ENCODE assay signal across 15 cellular contexts in genomic region chr3:128807186-128807830, GRCh38.
DNase-seq lines count a peak whose midpoint lies in the region; ATAC-seq and TF ChIP-seq lines count a peak whose summit lies in the region.
"Had no signal": no experiment of that assay in that cellular context is flagged by ENCODE, and none has a peak within 500 bp of the region (broad histone marks: within the 10 kb centered on the region; RNA-seq: fewer than 3 reads in every experiment).

No MANE protein-coding gene starts in this region.

- no peaks in the 10 kb centered on the region for H3K36me3 ChIP-seq in prostate gland

- no peak overlapping the region for H3K27ac ChIP-seq in foreskin keratinocyte
- no peak overlapping the region for H3K27ac ChIP-seq in prostate gland
- H3K27ac ChIP-seq: adrenal gland, VCaP had no signal

- CTCF ChIA-PET in activated naive CD4-positive, alpha-beta T cell treated with anti-CD3 and anti-CD28 coated beads, Interleukin-2, amount 10 ng/mL, durations not matched to agents 7 days and 5 days (lab: Charles Lee) = interaction anchor here (2.0 to 2.6 kb wide), 2 partner anchors 68 to 127 kb away, joined by 5 to 6 read pairs; no protein-coding TSS in a partner anchor
- CTCF ChIA-PET in WTC11 (lab: Charles Lee) = interaction anchor here (1.1 kb wide), 1 partner anchor 12 kb away, joined by 4 read pairs; no protein-coding TSS in a partner anchor

- no peak overlapping the region for H3K4me3 ChIP-seq in prostate gland
- H3K4me3 ChIP-seq: adrenal gland had no signal

- TF ChIP-seq POLR2A in prostate gland (IDR thresholded peaks at IDR 0.05) = no peak

- intact Hi-C loops in prostate gland (cut with DNase I) = no loop called here

- TF ChIP-seq CTCF in WTC11 (IDR thresholded peaks at IDR 0.05) (no peak), foreskin keratinocyte (conservative IDR thresholded peaks at IDR 0.05) (no peak), prostate gland (IDR thresholded peaks at IDR 0.05) (no peak)

- H3K4me3 Mint-ChIP-seq in activated naive CD4-positive, alpha-beta T cell treated with anti-CD3 and anti-CD28 coated beads, Interleukin-2, amount 10 ng/mL, durations not matched to agents 7 days and 5 days = no peak overlapping the region
- no peak overlapping the region for H3K4me3 Mint-ChIP-seq in WTC11
- H3K4me3 Mint-ChIP-seq in stimulated activated memory B cell treated with anti-CD40 and anti-IgM and Interleukin-4, amounts not matched to agents 10 μg/mL and 1 μg/mL and 100 μg/mL, for 72 hours = no peak overlapping the region

- ATAC-seq in activated naive CD4-positive, alpha-beta T cell treated with anti-CD3 and anti-CD28 coated beads, Interleukin-2, amount 50 U/mL, for 72 hours = no peak
- ATAC-seq in WTC11 = no peak
- ATAC-seq in foreskin keratinocyte = peak; percentile 40
- ATAC-seq in stimulated activated memory B cell treated with anti-CD40 and anti-IgM and Interleukin-4, amounts not matched to agents 10 μg/mL and 1 μg/mL and 100 μg/mL, for 72 hours = no peak
- ATAC-seq in HG03565 (IDR thresholded peaks at IDR 0.05; ENCODE audit: unreplicated experiment) = no peak

- H3K27me3 Mint-ChIP-seq in activated naive CD4-positive, alpha-beta T cell treated with anti-CD3 and anti-CD28 coated beads, Interleukin-2, amount 10 ng/mL, durations not matched to agents 7 days and 5 days = no peaks in the 10 kb centered on the region
- H3K27me3 Mint-ChIP-seq in WTC11 (ENCODE audit: low read depth) = no peaks in the 10 kb centered on the region
- H3K27me3 Mint-ChIP-seq in stimulated activated memory B cell treated with anti-CD40 and anti-IgM and Interleukin-4, amounts not matched to agents 10 μg/mL and 1 μg/mL and 100 μg/mL, for 72 hours = no peaks in the 10 kb centered on the region

- H3K9me3 Mint-ChIP-seq in activated naive CD4-positive, alpha-beta T cell treated with anti-CD3 and anti-CD28 coated beads, Interleukin-2, amount 50 U/mL, for 72 hours = no peaks in the 10 kb centered on the region
- no peaks in the 10 kb centered on the region for H3K9me3 Mint-ChIP-seq in activated naive CD4-positive, alpha-beta T cell treated with anti-CD3 and anti-CD28 coated beads, Interleukin-2, amount 10 ng/mL, durations not matched to agents 7 days and 5 days
- no peaks in the 10 kb centered on the region for H3K9me3 Mint-ChIP-seq in WTC11
- no peaks in the 10 kb centered on the region for H3K9me3 Mint-ChIP-seq in stimulated activated memory B cell treated with anti-CD40 and anti-IgM and Interleukin-4, amounts not matched to agents 10 μg/mL and 1 μg/mL and 100 μg/mL, for 72 hours

- POLR2A ChIA-PET in WTC11 (lab: Charles Lee) = no interaction called here

- H3K27ac Mint-ChIP-seq in activated naive CD4-positive, alpha-beta T cell treated with anti-CD3 and anti-CD28 coated beads, Interleukin-2, amount 50 U/mL, for 72 hours = peak overlapping the region; percentile 89 to 95
- H3K27ac Mint-ChIP-seq in activated naive CD4-positive, alpha-beta T cell treated with anti-CD3 and anti-CD28 coated beads, Interleukin-2, amount 10 ng/mL, durations not matched to agents 7 days and 5 days = no peak overlapping the region
- H3K27ac Mint-ChIP-seq in WTC11 = 0 out of 2 replicates have a peak overlapping the region, but pooled peaks have one; percentile 34
- H3K27ac Mint-ChIP-seq in stimulated activated memory B cell treated with anti-CD40 and anti-IgM and Interleukin-4, amounts not matched to agents 10 μg/mL and 1 μg/mL and 100 μg/mL, for 72 hours = peak overlapping the region; percentile 80

- DNase-seq in activated naive CD4-positive, alpha-beta T cell treated with anti-CD3 and anti-CD28 coated beads, Interleukin-2, amount 50 U/mL, for 72 hours (ENCODE audit: low spot score in 2 of 2) = no peak
- no peak for DNase-seq in activated naive CD4-positive, alpha-beta T cell treated with anti-CD3 and anti-CD28 coated beads, Interleukin-2, amount 10 ng/mL, durations not matched to agents 7 days and 5 days
- no peak for DNase-seq in WTC11 (ENCODE audit: low spot score)
- DNase-seq in foreskin keratinocyte = peak; percentile 25 to 58
- DNase-seq in prostate gland (ENCODE audit: low spot score) = no peak
- no peak for DNase-seq in SHP77 (lab: John Stamatoyannopoulos, UW)
- DNase-seq: adrenal gland, GDM1, HCEC 1CT, NCI-H187 treated with DMSO at 0.1 percent for 48 hours, NCI-H526, SK-N-SH had no signal

- peaks cover 39% of the 10 kb centered on the region for H3K4me1 Mint-ChIP-seq in activated naive CD4-positive, alpha-beta T cell treated with anti-CD3 and anti-CD28 coated beads, Interleukin-2, amount 10 ng/mL, durations not matched to agents 7 days and 5 days
- H3K4me1 Mint-ChIP-seq in WTC11 = peaks cover 19% of the 10 kb centered on the region
- H3K4me1 Mint-ChIP-seq in stimulated activated memory B cell treated with anti-CD40 and anti-IgM and Interleukin-4, amounts not matched to agents 10 μg/mL and 1 μg/mL and 100 μg/mL, for 72 hours = peaks cover 42% of the 10 kb centered on the region

- WGBS in prostate gland = 86% methylated on average over 9 of the region's 9 CpGs

- H3K4me1 ChIP-seq in foreskin keratinocyte = peaks cover 24% of the 10 kb centered on the region
- H3K4me1 ChIP-seq in prostate gland (replicated peaks) = no peaks in the 10 kb centered on the region

- H3K27me3 ChIP-seq in foreskin keratinocyte (no peaks in the 10 kb centered on the region), prostate gland (replicated peaks; ENCODE audit: insufficient read depth) (no peaks in the 10 kb centered on the region)
- H3K27me3 ChIP-seq: adrenal gland had no signal

- H3K9me3 ChIP-seq in prostate gland = no peaks in the 10 kb centered on the region
- H3K9me3 ChIP-seq: adrenal gland, SK-N-SH had no signal

- peaks cover 14 to 44% of the 10 kb centered on the region in 2 donors for H3K36me3 Mint-ChIP-seq in activated naive CD4-positive, alpha-beta T cell treated with anti-CD3 and anti-CD28 coated beads, Interleukin-2, amount 50 U/mL, for 72 hours
- peaks cover 57% of the 10 kb centered on the region for H3K36me3 Mint-ChIP-seq in activated naive CD4-positive, alpha-beta T cell treated with anti-CD3 and anti-CD28 coated beads, Interleukin-2, amount 10 ng/mL, durations not matched to agents 7 days and 5 days
- H3K36me3 Mint-ChIP-seq in WTC11 = peaks cover 50% of the 10 kb centered on the region
- peaks cover 65% of the 10 kb centered on the region for H3K36me3 Mint-ChIP-seq in stimulated activated memory B cell treated with anti-CD40 and anti-IgM and Interleukin-4, amounts not matched to agents 10 μg/mL and 1 μg/mL and 100 μg/mL, for 72 hours

TF ChIP-seq in WTC11, 78 proteins besides CTCF, POLR2A, EP300 and RAD21 (continues in another document):
- no peak for TF ChIP-seq ATF1 (CRISPR knock-in tag; IDR thresholded peaks at IDR 0.05)
- no peak for TF ChIP-seq ETV6 (CRISPR knock-in tag; IDR thresholded peaks at IDR 0.05)
- TF ChIP-seq NFYB (CRISPR knock-in tag; conservative IDR thresholded peaks at IDR 0.05; ENCODE audit: low read depth) = no peak
- TF ChIP-seq E2F1 (CRISPR knock-in tag; IDR thresholded peaks at IDR 0.05) = no peak
- TF ChIP-seq OVOL2 (CRISPR knock-in tag; IDR thresholded peaks at IDR 0.05; ENCODE audit: borderline replicate concordance) = no peak
- no peak for TF ChIP-seq HMGA2 (CRISPR knock-in tag; IDR thresholded peaks at IDR 0.05)
- no peak for TF ChIP-seq E2F4 (CRISPR knock-in tag; IDR thresholded peaks at IDR 0.05; ENCODE audit: borderline replicate concordance, low read depth)
- TF ChIP-seq SP1 (CRISPR knock-in tag; conservative IDR thresholded peaks at IDR 0.05) = no peak
- TF ChIP-seq CREB1 (CRISPR knock-in tag; IDR thresholded peaks at IDR 0.05) = no peak
- no peak for TF ChIP-seq NR1H2 (CRISPR knock-in tag; IDR thresholded peaks at IDR 0.05)
- no peak for TF ChIP-seq KAT7 (CRISPR knock-in tag; IDR thresholded peaks at IDR 0.05; ENCODE audit: borderline replicate concordance)
- TF ChIP-seq AR (CRISPR knock-in tag; IDR thresholded peaks at IDR 0.05) = no peak
- TF ChIP-seq JUN (CRISPR knock-in tag; IDR thresholded peaks at IDR 0.05) = no peak

Comparison
In these comparisons a context has a peak if more than half of its experiments do, and no peak if none do; other contexts are left out.
1. DNase-seq: peak in foreskin keratinocyte (2 of 2); none in activated naive CD4-positive, alpha-beta T cell treated with anti-CD3 and anti-CD28 coated beads, Interleukin-2, amount 50 U/mL, for 72 hours (0 of 2), activated naive CD4-positive, alpha-beta T cell treated with anti-CD3 and anti-CD28 coated beads, Interleukin-2, amount 10 ng/mL, durations not matched to agents 7 days and 5 days (single experiment), WTC11 (single experiment), prostate gland (single experiment) and SHP77 (0 of 2).